In the genomic region with DNA sequence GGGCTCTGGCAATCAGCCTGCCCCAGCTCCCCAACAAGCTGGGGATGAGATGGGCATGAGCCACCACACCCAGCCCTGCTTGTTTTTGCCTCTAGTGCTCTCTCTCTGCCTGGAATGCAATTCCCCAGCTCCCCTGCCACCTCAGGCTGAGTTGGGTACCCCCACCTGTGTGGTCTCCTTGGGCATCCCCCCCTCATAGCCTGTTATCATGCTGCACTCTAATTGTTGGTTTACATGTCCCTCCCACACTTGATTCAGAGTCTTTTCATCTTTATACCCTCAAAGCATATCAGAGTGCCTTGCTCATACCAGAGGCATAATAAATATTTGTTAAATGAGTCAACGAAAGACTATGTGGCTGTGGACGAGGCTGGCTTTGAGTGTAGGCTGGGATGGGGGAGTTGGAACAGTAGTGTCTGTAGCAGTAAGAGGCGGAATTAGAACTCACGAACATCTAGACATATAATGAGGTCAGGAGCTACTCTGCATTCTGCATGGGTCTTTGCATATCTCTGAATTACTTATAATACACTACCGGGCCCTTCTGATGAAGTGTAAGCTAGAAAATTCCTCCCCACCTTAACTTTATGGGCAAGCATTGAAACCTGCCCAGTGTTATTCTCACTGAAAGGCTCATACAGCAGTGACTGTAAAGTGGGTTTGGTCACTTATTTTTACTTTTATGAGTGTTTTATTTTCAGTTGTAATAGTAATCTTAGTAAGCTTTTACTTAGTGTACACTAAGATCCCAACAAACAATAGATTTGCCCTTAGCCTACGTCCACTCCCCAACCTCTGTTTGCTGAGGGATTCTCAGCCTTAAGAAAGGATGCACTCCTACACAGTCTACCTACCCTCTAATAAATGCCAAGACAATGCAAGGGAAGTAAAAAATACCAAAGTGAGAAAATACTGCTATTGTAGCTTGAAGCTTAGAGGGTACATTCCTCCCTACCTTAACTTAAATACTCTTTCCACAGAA, we compare ENCODE assay signal across 10 cellular contexts. TPM values are rescaled to one million over a fixed set of nuclear protein-coding genes. Genes with fewer than 3 reads are reported as not detected.
A peak's percentile ranks its signal among the peaks of the same experiment; 100 is the strongest.
DNase-seq lines count a peak whose midpoint lies in the region; ATAC-seq and TF ChIP-seq lines count a peak whose summit lies in the region.
"Had no signal": no experiment of that assay in that cellular context is flagged by ENCODE, and none has a peak within 500 bp of the region (broad histone marks: within the 10 kb centered on the region; RNA-seq: fewer than 3 reads in every experiment).

No MANE protein-coding gene starts in this region.

- ATAC-seq in left ventricle myocardium superior = no peak
- ATAC-seq: natural killer cell had no signal

- peak; percentile 44 for DNase-seq in AG09309 (ENCODE audit: low read depth)
- peak; percentile 77 for DNase-seq in MG63
- DNase-seq in dedifferentiated amniotic fluid mesenchymal stem cell (ENCODE audit: extremely low spot score) = peak; percentile 64
- no peak for DNase-seq in neural progenitor cell (ENCODE audit: low spot score)
- DNase-seq in left ventricle myocardium superior = no peak
- no peak for DNase-seq in NCI-H2196 treated with DMSO at 0.1 percent for 48 hours (lab: John Stamatoyannopoulos, UW; ENCODE audit: unreplicated experiment)
- no peak for DNase-seq in NCI-H187 (lab: John Stamatoyannopoulos, UW)
- DNase-seq in activated naive CD4-positive, alpha-beta T cell treated with anti-CD3 and anti-CD28 coated beads, Interleukin-2, amount 10 ng/mL, durations not matched to agents 7 days and 5 days = no peak
- DNase-seq: COR-L47, natural killer cell had no signal

- no peak overlapping the region for H3K9ac ChIP-seq in neural progenitor cell

- no peak overlapping the region for H3K27ac ChIP-seq in neural progenitor cell

- H3K79me2 ChIP-seq in neural progenitor cell (ENCODE audit: low read depth) = no peaks in the 10 kb centered on the region

- no peaks in the 10 kb centered on the region for H3K36me3 Mint-ChIP-seq in neural progenitor cell
- H3K36me3 Mint-ChIP-seq in activated naive CD4-positive, alpha-beta T cell treated with anti-CD3 and anti-CD28 coated beads, Interleukin-2, amount 10 ng/mL, durations not matched to agents 7 days and 5 days = no peaks in the 10 kb centered on the region
- H3K36me3 Mint-ChIP-seq: natural killer cell had no signal

- H2AFZ ChIP-seq in neural progenitor cell (replicated peaks) = peak overlapping the region; percentile 39

- no peaks in the 10 kb centered on the region for H3F3A ChIP-seq in neural progenitor cell (ENCODE audit: low read depth)

- TF ChIP-seq CTCF in AG09309 (IDR thresholded peaks at IDR 0.05; ENCODE audit: control insufficient read depth, insufficient read depth, low read depth, low read length, missing control alignments) (no peak), neural progenitor cell (IDR thresholded peaks at IDR 0.05) (no peak)

- no peaks in the 10 kb centered on the region for H3K36me3 ChIP-seq in MG63
- H3K36me3 ChIP-seq in neural progenitor cell = no peaks in the 10 kb centered on the region

- H3K27me3 ChIP-seq in MG63 (no peaks in the 10 kb centered on the region), neural progenitor cell (no peaks in the 10 kb centered on the region)

- H3K9me3 ChIP-seq in MG63 (peaks cover 29% of the 10 kb centered on the region), neural progenitor cell (ENCODE audit: low read depth) (no peaks in the 10 kb centered on the region)

- H3K4me3 ChIP-seq in AG09309 (ENCODE audit: control insufficient read depth, low read depth, low read length) (no peak overlapping the region), MG63 (no peak overlapping the region), neural progenitor cell (no peak overlapping the region)

- no peak overlapping the region for H3K4me2 ChIP-seq in neural progenitor cell

- peaks cover 2% of the 10 kb centered on the region for H3K27me3 Mint-ChIP-seq in neural progenitor cell (ENCODE audit: insufficient read depth, low read depth)
- H3K27me3 Mint-ChIP-seq in activated naive CD4-positive, alpha-beta T cell treated with anti-CD3 and anti-CD28 coated beads, Interleukin-2, amount 10 ng/mL, durations not matched to agents 7 days and 5 days = no peaks in the 10 kb centered on the region

- H4K20me1 ChIP-seq in neural progenitor cell (ENCODE audit: low read depth) = no peaks in the 10 kb centered on the region

- H3K4me3 Mint-ChIP-seq in neural progenitor cell = no peak overlapping the region
- H3K4me3 Mint-ChIP-seq in activated naive CD4-positive, alpha-beta T cell treated with anti-CD3 and anti-CD28 coated beads, Interleukin-2, amount 10 ng/mL, durations not matched to agents 7 days and 5 days = no peak overlapping the region
- H3K4me3 Mint-ChIP-seq: natural killer cell had no signal

- peaks cover under 1% of the 10 kb centered on the region for H3K4me1 Mint-ChIP-seq in neural progenitor cell
- H3K4me1 Mint-ChIP-seq in activated naive CD4-positive, alpha-beta T cell treated with anti-CD3 and anti-CD28 coated beads, Interleukin-2, amount 10 ng/mL, durations not matched to agents 7 days and 5 days = no peaks in the 10 kb centered on the region
- H3K4me1 Mint-ChIP-seq: natural killer cell had no signal

- CTCF ChIA-PET in activated naive CD4-positive, alpha-beta T cell treated with anti-CD3 and anti-CD28 coated beads, Interleukin-2, amount 10 ng/mL, durations not matched to agents 7 days and 5 days (lab: Charles Lee) = no interaction called here

- intact Hi-C loops in left ventricle myocardium superior (cut with micrococcal nuclease) = no loop called here

- peaks cover 6% of the 10 kb centered on the region for H3K4me1 ChIP-seq in neural progenitor cell

- no peak overlapping the region for H3K27ac Mint-ChIP-seq in neural progenitor cell
- no peak overlapping the region for H3K27ac Mint-ChIP-seq in activated naive CD4-positive, alpha-beta T cell treated with anti-CD3 and anti-CD28 coated beads, Interleukin-2, amount 10 ng/mL, durations not matched to agents 7 days and 5 days
- H3K27ac Mint-ChIP-seq: natural killer cell had no signal

- peaks cover 10% of the 10 kb centered on the region for H3K9me3 Mint-ChIP-seq in neural progenitor cell
- H3K9me3 Mint-ChIP-seq in activated naive CD4-positive, alpha-beta T cell treated with anti-CD3 and anti-CD28 coated beads, Interleukin-2, amount 10 ng/mL, durations not matched to agents 7 days and 5 days = no peaks in the 10 kb centered on the region

RNA-seq across cellular contexts. Expression of gene EDN1, which starts 58.7 kb away (rescaled TPM):
- 23.2 and 26.8 TPM in 2 replicates for total RNA-seq in MG63 (2014; rRNA removed; shearing (Covaris generic); ENCODE audit: low replicate concordance)
- total RNA-seq in neural progenitor cell (ENCODE audit: low replicate concordance) (0.93 and 2.9 TPM in 2 replicates), left ventricle myocardium superior (2.7 TPM)

Comparison
In these comparisons a context has a peak if more than half of its experiments do, and no peak if none do; other contexts are left out.
1. DNase-seq: peak in AG09309 (single experiment), MG63 (single experiment) and dedifferentiated amniotic fluid mesenchymal stem cell (single experiment); none in neural progenitor cell (single experiment), left ventricle myocardium superior (single experiment), NCI-H2196 treated with DMSO at 0.1 percent for 48 hours (single experiment), NCI-H187 (0 of 2) and activated naive CD4-positive, alpha-beta T cell treated with anti-CD3 and anti-CD28 coated beads, Interleukin-2, amount 10 ng/mL, durations not matched to agents 7 days and 5 days (single experiment).